In the genomic region with DNA sequence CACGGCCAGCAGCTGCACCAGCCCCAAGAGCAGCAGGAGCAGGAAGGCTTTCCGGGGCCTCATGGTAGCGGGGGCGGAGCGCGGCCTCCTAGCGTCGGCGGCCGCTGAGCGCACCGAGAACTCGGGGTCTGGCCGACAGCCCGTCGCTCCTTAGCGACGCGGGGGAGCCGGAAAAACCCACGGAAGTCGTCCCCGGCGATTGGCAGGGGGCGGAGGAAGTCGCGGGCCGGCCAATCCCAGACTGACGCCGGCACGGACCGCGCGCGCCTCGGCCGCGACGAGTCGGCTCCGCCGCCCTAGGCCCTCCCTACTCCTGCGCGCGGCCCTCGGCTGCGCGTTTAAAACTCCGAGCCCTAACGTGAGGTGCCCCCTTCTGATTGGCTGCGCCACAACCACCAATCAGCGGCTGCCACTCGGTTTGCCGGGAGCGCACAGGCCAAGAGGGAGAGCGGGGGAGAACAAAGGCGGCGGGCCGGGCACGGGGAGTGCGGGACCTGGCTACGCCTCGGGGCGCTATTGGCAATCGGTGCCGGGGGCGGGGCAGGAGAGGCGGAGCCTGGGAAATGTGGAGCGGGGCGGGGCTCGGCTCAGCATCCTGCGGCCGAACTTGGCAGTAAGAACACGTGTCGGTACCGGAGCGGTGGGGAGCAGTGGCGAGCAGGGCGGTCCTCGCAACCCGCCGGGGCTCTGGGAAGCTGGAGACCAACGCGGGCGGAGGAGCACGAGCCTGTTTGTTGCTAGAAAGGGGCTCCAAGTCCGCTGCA, we compare ENCODE assay signal across 8 cellular contexts. TPM values are rescaled to one million over a fixed set of nuclear protein-coding genes. Genes with fewer than 3 reads are reported as not detected.
A peak's percentile ranks its signal among the peaks of the same experiment; 100 is the strongest.
DNase-seq lines count a peak whose midpoint lies in the region; ATAC-seq and TF ChIP-seq lines count a peak whose summit lies in the region.

A gene with protein sequence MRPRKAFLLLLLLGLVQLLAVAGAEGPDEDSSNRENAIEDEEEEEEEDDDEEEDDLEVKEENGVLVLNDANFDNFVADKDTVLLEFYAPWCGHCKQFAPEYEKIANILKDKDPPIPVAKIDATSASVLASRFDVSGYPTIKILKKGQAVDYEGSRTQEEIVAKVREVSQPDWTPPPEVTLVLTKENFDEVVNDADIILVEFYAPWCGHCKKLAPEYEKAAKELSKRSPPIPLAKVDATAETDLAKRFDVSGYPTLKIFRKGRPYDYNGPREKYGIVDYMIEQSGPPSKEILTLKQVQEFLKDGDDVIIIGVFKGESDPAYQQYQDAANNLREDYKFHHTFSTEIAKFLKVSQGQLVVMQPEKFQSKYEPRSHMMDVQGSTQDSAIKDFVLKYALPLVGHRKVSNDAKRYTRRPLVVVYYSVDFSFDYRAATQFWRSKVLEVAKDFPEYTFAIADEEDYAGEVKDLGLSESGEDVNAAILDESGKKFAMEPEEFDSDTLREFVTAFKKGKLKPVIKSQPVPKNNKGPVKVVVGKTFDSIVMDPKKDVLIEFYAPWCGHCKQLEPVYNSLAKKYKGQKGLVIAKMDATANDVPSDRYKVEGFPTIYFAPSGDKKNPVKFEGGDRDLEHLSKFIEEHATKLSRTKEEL (minus strand): TSS at position 160 of the 764 bp plus-strand sequence. CDS start 97 bp downstream, at position 63.

- H2AFZ ChIP-seq in mammary epithelial cell (ENCODE audit: low read depth, low read length), result peak within 1 kb of the TSS; percentile 93

- H3K36me3 ChIP-seq in WERI-Rb-1 (peaks cover 16% of the 10 kb centered on the region), mammary epithelial cell (ENCODE audit: insufficient read depth, low read length) (peaks cover under 1% of the 10 kb centered on the region), iPS-20b (ENCODE audit: insufficient read depth, low read depth, low read length) (peaks cover 9% of the 10 kb centered on the region; the same call in 1 of the 2 replicates)

- TF ChIP-seq CTCF in WERI-Rb-1 (IDR thresholded peaks at IDR 0.05; ENCODE audit: low read depth, low read length), result peak; percentile 20; the same call in 1 of the 2 replicates
- peak in 1 of 2 donors; percentile 31 for TF ChIP-seq CTCF in mammary epithelial cell (conservative IDR thresholded peaks at IDR 0.05 in 1 of 2, IDR thresholded peaks at IDR 0.05 in 1 of 2; ENCODE audit: extremely low read depth in 1 of 2, insufficient read depth in 1 of 2, low read depth in 1 of 2, low read length in 2 of 2)

- H3K4me2 ChIP-seq in mammary epithelial cell (ENCODE audit: insufficient read depth, low read depth, low read length), result peak within 1 kb of the TSS; percentile 90

- H4K20me1 ChIP-seq in mammary epithelial cell (ENCODE audit: insufficient read depth, low read length), result no peaks in the 10 kb centered on the region

- H3K4me1 ChIP-seq in mammary epithelial cell (ENCODE audit: insufficient read depth, low read length) (peaks cover 21% of the 10 kb centered on the region), iPS-20b (ENCODE audit: insufficient read depth, low read length) (peaks cover 9% of the 10 kb centered on the region)

- no TSS peak for BruUV-seq in mammary epithelial cell (replicated peaks; lab: Mats Ljungman, UMichigan)

- H3K9me3 ChIP-seq in WERI-Rb-1 (ENCODE audit: severe bottlenecking) (peaks cover 3% of the 10 kb centered on the region), mammary epithelial cell (replicated peaks; ENCODE audit: insufficient read depth, low read length) (no peaks in the 10 kb centered on the region), iPS-20b (ENCODE audit: insufficient read depth, low read depth, low read length) (no peaks in the 10 kb centered on the region)

- DNase-seq in AG08395 (ENCODE audit: low spot score), result peak; percentile 100
- DNase-seq in NCI-H2227 (lab: John Stamatoyannopoulos, UW; ENCODE audit: unreplicated experiment), result peak; percentile 100
- DNase-seq in WERI-Rb-1, result peak; percentile 100
- DNase-seq in mammary epithelial cell, result peak; percentile 100

- H3K4me3 ChIP-seq in WERI-Rb-1 (ENCODE audit: low read depth, low read length), result peak within 1 kb of the TSS; percentile 67
- peak within 1 kb of the TSS; percentile 82 to 93 (median 90) for H3K4me3 ChIP-seq in mammary epithelial cell (replicated peaks in 1 of 3; ENCODE audit: insufficient read depth in 1 of 3, low read depth in 2 of 3, low read length in 3 of 3)
- H3K4me3 ChIP-seq in iPS-20b (ENCODE audit: low read length), result peak within 1 kb of the TSS; percentile 77
- peak within 1 kb of the TSS; percentile 63 to 88 (median 83) for H3K4me3 ChIP-seq in skin epidermis

- H3K27me3 ChIP-seq in WERI-Rb-1 (ENCODE audit: insufficient read depth, low read depth, severe bottlenecking) (no peaks in the 10 kb centered on the region), mammary epithelial cell (ENCODE audit: insufficient read depth, low read length) (no peaks in the 10 kb centered on the region), iPS-20b (ENCODE audit: insufficient read depth, low read length) (no peaks in the 10 kb centered on the region)

- under 1% methylated on average over 23 of the region's 87 CpGs for WGBS in mammary epithelial cell (ENCODE audit: low coverage, missing lambda C conversion rate)

- dilution Hi-C loops in mammary epithelial cell (cut with HindIII; ENCODE audit: low sequenced_read_pairs), result no loop called here

- in situ Hi-C loops in mammary epithelial cell (cut with MboI; ENCODE audit: low sequenced_read_pairs in 2 of 2), result no loop called here

- peak within 1 kb of the TSS; percentile 97 for H3K27ac ChIP-seq in WERI-Rb-1
- peak within 1 kb of the TSS; percentile 75 for H3K27ac ChIP-seq in mammary epithelial cell (ENCODE audit: insufficient read depth, low read depth, low read length)
- H3K27ac ChIP-seq in iPS-20b (ENCODE audit: low read length), result peak within 1 kb of the TSS; percentile 28
- peak within 1 kb of the TSS; percentile 64 to 96 (median 91) for H3K27ac ChIP-seq in skin epidermis

- H3K9ac ChIP-seq in mammary epithelial cell (ENCODE audit: insufficient read depth, low read length) (peak within 1 kb of the TSS; percentile 85), iPS-20b (ENCODE audit: low read depth, low read length) (peak within 1 kb of the TSS; percentile 90)

- peaks cover 46% of the 10 kb centered on the region for H3K79me2 ChIP-seq in mammary epithelial cell (ENCODE audit: insufficient read depth, low read length)

- intact Hi-C loops in mammary epithelial cell (cut with micrococcal nuclease), result loop anchor here (1.0 kb wide), 3 partner anchors 37 to 63 kb away; no protein-coding TSS in a partner anchor

- peak; percentile 95 for ATAC-seq in GM18873 (IDR thresholded peaks at IDR 0.05; ENCODE audit: low FRiP score, unreplicated experiment)
- peak; percentile 88 for ATAC-seq in HG03139 (IDR thresholded peaks at IDR 0.05; ENCODE audit: unreplicated experiment)

- CTCF ChIA-PET in mammary epithelial cell (lab: Charles Lee; ENCODE audit: low non-redundant PET), result no interaction called here

RNA-seq across cellular contexts. Expression of the gene that starts here (rescaled TPM):
- 100 to 1,000 TPM; 175 to 189 TPM for total RNA-seq in mammary epithelial cell
- 194 TPM for polyA plus RNA-seq in mammary epithelial cell
- 145 TPM for polyA minus RNA-seq in mammary epithelial cell

Comparison
In these comparisons a context has a peak if more than half of its experiments do, and no peak if none do; other contexts are left out.
1. Peak in every context shown above with its lines: DNase-seq, ATAC-seq, H3K4me3 ChIP-seq and H3K27ac ChIP-seq.
2. H3K27ac ChIP-seq: peak in every context shown above with its lines; median percentile 97 in WERI-Rb-1; 91 in skin epidermis; 75 in mammary epithelial cell; 28 in iPS-20b.